Comparison of ENCODE assay signal across 27 cellular contexts in the genomic region with DNA sequence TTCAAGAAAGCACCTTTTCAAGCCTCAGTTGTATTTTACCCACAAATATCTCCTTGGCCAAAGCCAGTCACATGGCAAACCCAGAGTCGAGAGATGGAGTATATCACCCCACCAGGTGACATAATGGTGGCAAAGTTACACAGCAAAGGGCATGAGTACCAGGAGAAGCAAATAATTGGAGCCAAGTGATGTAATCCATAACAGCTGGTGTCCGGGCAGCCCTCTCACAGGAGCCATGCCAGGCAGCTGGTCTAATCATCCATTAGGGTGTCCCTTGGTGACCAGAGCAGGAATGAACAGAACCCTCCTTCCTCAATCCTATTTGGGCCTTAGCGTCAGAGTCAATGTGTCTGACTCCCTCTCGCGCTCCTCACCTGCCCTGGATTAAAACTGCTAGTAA.
"Had no signal": no experiment of that assay in that cellular context is flagged by ENCODE, and none has a peak within 500 bp of the region (broad histone marks: within the 10 kb centered on the region; RNA-seq: fewer than 3 reads in every experiment).

No MANE protein-coding gene starts in this region.

- H3K4me1 ChIP-seq: body of pancreas, sigmoid colon, spleen, testis, uterus had no signal

- H3K9me3 ChIP-seq: body of pancreas, sigmoid colon, testis, uterus had no signal

- H3K9me3 Mint-ChIP-seq: dendritic cell treated with granulocyte-macrophage colony-stimulating factor and Interleukin-4, amounts not matched to agents 40 ng/mL and 50 ng/mL, for 4 days; natural killer cell had no signal

- H3K4me3 ChIP-seq: body of pancreas, cardiac muscle cell, lung, sigmoid colon, spleen, testis, uterus had no signal

- ATAC-seq: activated CD4-positive, CD25-positive, alpha-beta regulatory T cell treated with anti-CD3 and anti-CD28 coated beads, Interleukin-2, amount 50 U/mL, for 24 hours; activated CD8-positive, alpha-beta memory T cell treated with anti-CD3 and anti-CD28 coated beads, Interleukin-2, amount 10 ng/mL, durations not matched to agents 7 days and 5 days; activated CD8-positive, alpha-beta T cell treated with anti-CD3 and anti-CD28 coated beads for 36 hours; activated naive CD8-positive, alpha-beta T cell treated with anti-CD3 and anti-CD28 coated beads, Interleukin-2, amount 50 U/mL, for 24 hours; body of pancreas; natural killer cell had no signal

- H3K27me3 ChIP-seq: body of pancreas, cardiac muscle cell, sigmoid colon, testis, uterus had no signal

- H3K36me3 ChIP-seq: cardiac muscle cell, sigmoid colon, spleen, uterus had no signal

- DNase-seq: activated CD4-positive, alpha-beta T cell treated with anti-CD3 and anti-CD28 coated beads, Interleukin-2, amount 10 ng/mL, durations not matched to agents 24 days and 14 days; activated CD8-positive, alpha-beta memory T cell treated with anti-CD3 and anti-CD28 coated beads, Interleukin-2, amount 10 ng/mL, durations not matched to agents 7 days and 5 days; activated CD8-positive, alpha-beta T cell treated with anti-CD3 and anti-CD28 coated beads for 36 hours; activated effector memory CD4-positive, alpha-beta T cell treated with anti-CD3 and anti-CD28 coated beads, Interleukin-2, amount 50 U/mL, for 16 hours; activated naive CD4-positive, alpha-beta T cell treated with anti-CD3 and anti-CD28 coated beads, Interleukin-2, amount 50 U/mL, for 16 hours; activated naive CD8-positive, alpha-beta T cell treated with anti-CD3 and anti-CD28 coated beads, Interleukin-2, amount 50 U/mL, for 24 hours; activated T-cell treated with anti-CD3 and anti-CD28 coated beads for 4 hours; anterior cingulate cortex; body of pancreas; effector CD4-positive, alpha-beta T cell; erythroblast; foreskin fibroblast; kidney; natural killer cell; retina; sigmoid colon; spleen; stimulated activated CD4-positive, alpha-beta T cell treated with anti-CD3 and anti-CD28 coated beads, Interleukin-4, amount 100 ng/mL, for 1 hour; stimulated activated naive CD4-positive, alpha-beta T cell; testis; trophoblast cell; uterus had no signal

- H3K4me1 Mint-ChIP-seq: activated naive CD8-positive, alpha-beta T cell treated with anti-CD3 and anti-CD28 coated beads, Interleukin-2, amount 50 U/mL, for 24 hours; natural killer cell had no signal

- H3K36me3 Mint-ChIP-seq: activated CD8-positive, alpha-beta memory T cell treated with anti-CD3 and anti-CD28 coated beads, Interleukin-2, amount 10 ng/mL, durations not matched to agents 7 days and 5 days; natural killer cell had no signal

- H3K27ac Mint-ChIP-seq: activated CD4-positive, alpha-beta T cell treated with anti-CD3 and anti-CD28 coated beads, Interleukin-2, amount 10 ng/mL, durations not matched to agents 24 days and 14 days; activated CD8-positive, alpha-beta memory T cell treated with anti-CD3 and anti-CD28 coated beads, Interleukin-2, amount 10 ng/mL, durations not matched to agents 7 days and 5 days; activated CD8-positive, alpha-beta T cell treated with anti-CD3 and anti-CD28 coated beads for 36 hours; activated naive CD8-positive, alpha-beta T cell treated with anti-CD3 and anti-CD28 coated beads, Interleukin-2, amount 50 U/mL, for 24 hours; dendritic cell treated with granulocyte-macrophage colony-stimulating factor and Interleukin-4, amounts not matched to agents 40 ng/mL and 50 ng/mL, for 4 days; natural killer cell had no signal

- H3K27ac ChIP-seq: body of pancreas, cardiac muscle cell, sigmoid colon, spleen, testis, uterus, VCaP had no signal

- H3K27me3 Mint-ChIP-seq: dendritic cell treated with granulocyte-macrophage colony-stimulating factor and Interleukin-4, amounts not matched to agents 40 ng/mL and 50 ng/mL, for 4 days had no signal

- H3K4me3 Mint-ChIP-seq: activated CD4-positive, alpha-beta T cell treated with anti-CD3 and anti-CD28 coated beads, Interleukin-2, amount 10 ng/mL, durations not matched to agents 24 days and 14 days; activated CD8-positive, alpha-beta memory T cell treated with anti-CD3 and anti-CD28 coated beads, Interleukin-2, amount 10 ng/mL, durations not matched to agents 7 days and 5 days; activated CD8-positive, alpha-beta T cell treated with anti-CD3 and anti-CD28 coated beads for 36 hours; activated naive CD8-positive, alpha-beta T cell treated with anti-CD3 and anti-CD28 coated beads, Interleukin-2, amount 50 U/mL, for 24 hours; dendritic cell treated with granulocyte-macrophage colony-stimulating factor and Interleukin-4, amounts not matched to agents 40 ng/mL and 50 ng/mL, for 4 days; natural killer cell had no signal
